Comparison of ENCODE assay signal across 16 cellular contexts in genomic region chr5:175822225-175822624, GRCh38. TPM values are rescaled to one million over a fixed set of nuclear protein-coding genes. Genes with fewer than 3 reads are reported as not detected.
A peak's percentile ranks its signal among the peaks of the same experiment; 100 is the strongest.
DNase-seq lines count a peak whose midpoint lies in the region; ATAC-seq, FAIRE-seq and TF ChIP-seq lines count a peak whose summit lies in the region.
"Had no signal": no experiment of that assay in that cellular context is flagged by ENCODE, and none has a peak within 500 bp of the region (broad histone marks: within the 10 kb centered on the region; RNA-seq: fewer than 3 reads in every experiment).

No MANE protein-coding gene starts in this region.

- DNase-seq in stimulated activated CD4-positive, alpha-beta T cell treated with anti-CD3 and anti-CD28 coated beads, Interleukin-2, amount 100 ng/mL, for 48 hours: peak; percentile 7 to 14
- DNase-seq in stimulated activated CD4-positive, alpha-beta T cell treated with anti-CD3 and anti-CD28 coated beads, Interleukin-2, amount 100 ng/mL, for 24 hours: no peak
- no peak for DNase-seq in HTR-8/SVneo (ENCODE audit: insufficient read length, low spot score)
- DNase-seq in activated T-helper 1 cell treated with anti-CD3 and anti-CD28 coated beads, Interleukin-12 subunit alpha, Interleukin-12 subunit beta, Interleukin-2, Interleukin-4 antibody, amounts not matched to agents 30 ng/mL and 10 ng/mL and 1 ng/mL, durations not matched to agents 14 hours and 24 hours and 36 hours (ENCODE audit: low spot score): no peak
- DNase-seq in NCI-H187 (lab: John Stamatoyannopoulos, UW): no peak
- DNase-seq in colonic mucosa: no peak
- no peak for DNase-seq in nucleus accumbens (lab: John Stamatoyannopoulos, UW)
- DNase-seq: CD4-positive, alpha-beta T cell; KBM-7; NCI-H187 treated with DMSO at 0.1 percent for 48 hours; right cardiac atrium had no signal

- no peaks in the 10 kb centered on the region for H3K9me3 ChIP-seq in colonic mucosa
- H3K9me3 ChIP-seq: suprapubic skin had no signal

- no peak overlapping the region for H3K9ac ChIP-seq in colonic mucosa (ENCODE audit: low read depth in 2 of 2, low read length in 2 of 2)

- H3K4me3 Mint-ChIP-seq in activated T-helper 1 cell treated with anti-CD3 and anti-CD28 coated beads, Interleukin-12 subunit alpha, Interleukin-12 subunit beta, Interleukin-2, Interleukin-4 antibody, amounts not matched to agents 30 ng/mL and 10 ng/mL and 1 ng/mL, durations not matched to agents 14 hours and 24 hours and 36 hours: peak overlapping the region; percentile 5
- H3K4me3 Mint-ChIP-seq: CD4-positive, alpha-beta T cell had no signal

- TF ChIP-seq CTCF in colonic mucosa (IDR thresholded peaks at IDR 0.05): no peak

- ATAC-seq in SK-N-SH treated with all-trans-retinoic acid at 6 μM for 48 hours: no peak
- ATAC-seq: right cardiac atrium had no signal

- peaks cover 3% of the 10 kb centered on the region for H3K9me3 Mint-ChIP-seq in activated T-helper 1 cell treated with anti-CD3 and anti-CD28 coated beads, Interleukin-12 subunit alpha, Interleukin-12 subunit beta, Interleukin-2, Interleukin-4 antibody, amounts not matched to agents 30 ng/mL and 10 ng/mL and 1 ng/mL, durations not matched to agents 14 hours and 24 hours and 36 hours
- H3K9me3 Mint-ChIP-seq: CD4-positive, alpha-beta T cell had no signal

- no peaks in the 10 kb centered on the region for H3K27me3 ChIP-seq in colonic mucosa

- H3K27me3 Mint-ChIP-seq in activated T-helper 1 cell treated with anti-CD3 and anti-CD28 coated beads, Interleukin-12 subunit alpha, Interleukin-12 subunit beta, Interleukin-2, Interleukin-4 antibody, amounts not matched to agents 30 ng/mL and 10 ng/mL and 1 ng/mL, durations not matched to agents 14 hours and 24 hours and 36 hours (ENCODE audit: insufficient read depth): peaks cover 4% of the 10 kb centered on the region

- peak overlapping the region; percentile 85 for H3K27ac Mint-ChIP-seq in activated T-helper 1 cell treated with anti-CD3 and anti-CD28 coated beads, Interleukin-12 subunit alpha, Interleukin-12 subunit beta, Interleukin-2, Interleukin-4 antibody, amounts not matched to agents 30 ng/mL and 10 ng/mL and 1 ng/mL, durations not matched to agents 14 hours and 24 hours and 36 hours
- H3K27ac Mint-ChIP-seq: CD4-positive, alpha-beta T cell had no signal

- no peaks in the 10 kb centered on the region for H3K4me1 ChIP-seq in colonic mucosa
- H3K4me1 ChIP-seq: suprapubic skin had no signal

- peak; percentile 62 for FAIRE-seq in HTR-8/SVneo (lab: Jason Lieb, UNC)
- FAIRE-seq: colon, G401.6 had no signal

- no peak overlapping the region for H3K27ac ChIP-seq in colonic mucosa
- H3K27ac ChIP-seq: suprapubic skin had no signal

- no peak overlapping the region for H3K4me3 ChIP-seq in colonic mucosa
- H3K4me3 ChIP-seq: suprapubic skin had no signal

- peaks cover 22% of the 10 kb centered on the region for H3K4me1 Mint-ChIP-seq in activated T-helper 1 cell treated with anti-CD3 and anti-CD28 coated beads, Interleukin-12 subunit alpha, Interleukin-12 subunit beta, Interleukin-2, Interleukin-4 antibody, amounts not matched to agents 30 ng/mL and 10 ng/mL and 1 ng/mL, durations not matched to agents 14 hours and 24 hours and 36 hours (ENCODE audit: low read depth)

- H3K36me3 Mint-ChIP-seq in activated T-helper 1 cell treated with anti-CD3 and anti-CD28 coated beads, Interleukin-12 subunit alpha, Interleukin-12 subunit beta, Interleukin-2, Interleukin-4 antibody, amounts not matched to agents 30 ng/mL and 10 ng/mL and 1 ng/mL, durations not matched to agents 14 hours and 24 hours and 36 hours (ENCODE audit: low read depth): no peaks in the 10 kb centered on the region

- H3K36me3 ChIP-seq in colonic mucosa: no peaks in the 10 kb centered on the region
- H3K36me3 ChIP-seq: suprapubic skin had no signal

- intact Hi-C loops in activated T-helper 1 cell treated with anti-CD3 and anti-CD28 coated beads, Interleukin-12 subunit alpha, Interleukin-12 subunit beta, Interleukin-2, Interleukin-4 antibody, amounts not matched to agents 30 ng/mL and 10 ng/mL and 1 ng/mL, durations not matched to agents 14 hours and 24 hours and 36 hours (cut with micrococcal nuclease): loop anchor here (5.0 kb wide), 2 partner anchors 170 to 300 kb away; no protein-coding TSS in a partner anchor
- intact Hi-C loops in colonic mucosa (cut with DNase I): no loop called here

TF ChIP-seq in SK-N-SH treated with all-trans-retinoic acid at 6 μM for 48 hours, 23 proteins besides CTCF, POLR2A, EP300 and RAD21:
- TF ChIP-seq ZFP30 (CRISPR knock-in tag; IDR thresholded peaks at IDR 0.05) (no peak), CSDC2 (CRISPR knock-in tag; IDR thresholded peaks at IDR 0.05) (no peak), ZC3H10 (CRISPR knock-in tag; IDR thresholded peaks at IDR 0.05) (no peak), POU6F1 (CRISPR knock-in tag; IDR thresholded peaks at IDR 0.05; ENCODE audit: borderline replicate concordance, low read depth) (no peak), TSHZ2 (CRISPR knock-in tag; IDR thresholded peaks at IDR 0.05) (no peak), BACH2 (CRISPR knock-in tag; IDR thresholded peaks at IDR 0.05; ENCODE audit: borderline replicate concordance) (no peak), RARB (CRISPR knock-in tag; IDR thresholded peaks at IDR 0.05) (no peak), SNAI2 (CRISPR knock-in tag; IDR thresholded peaks at IDR 0.05) (no peak), ZFP3 (CRISPR knock-in tag; IDR thresholded peaks at IDR 0.05) (no peak), GLIS3 (CRISPR knock-in tag; IDR thresholded peaks at IDR 0.05) (no peak), OSR1 (CRISPR knock-in tag; IDR thresholded peaks at IDR 0.05) (no peak), PPARA (CRISPR knock-in tag; IDR thresholded peaks at IDR 0.05; ENCODE audit: borderline replicate concordance) (no peak), CSRNP3 (CRISPR knock-in tag; IDR thresholded peaks at IDR 0.05) (no peak), ZNF565 (CRISPR knock-in tag; conservative IDR thresholded peaks at IDR 0.05; ENCODE audit: low read depth) (no peak), ZNF70 (CRISPR knock-in tag; IDR thresholded peaks at IDR 0.05) (no peak), TCF4 (CRISPR knock-in tag; IDR thresholded peaks at IDR 0.05; ENCODE audit: borderline replicate concordance) (no peak), ESRRG (CRISPR knock-in tag; IDR thresholded peaks at IDR 0.05) (no peak), ISL1 (CRISPR knock-in tag; IDR thresholded peaks at IDR 0.05) (no peak)

RNA-seq across cellular contexts. Expression of gene CPLX2, which starts 49.2 kb away (rescaled TPM):
- total RNA-seq in activated T-helper 1 cell treated with anti-CD3 and anti-CD28 coated beads, Interleukin-12 subunit alpha, Interleukin-12 subunit beta, Interleukin-2, Interleukin-4 antibody, amounts not matched to agents 30 ng/mL and 10 ng/mL and 1 ng/mL, durations not matched to agents 14 hours and 24 hours and 36 hours: not detected in 2 replicates
- total RNA-seq in colonic mucosa: 1 to 10 TPM in 1 of 2 donors, under 1 TPM in 1; 0.57 to 1.2 TPM
- total RNA-seq: CD4-positive, alpha-beta T cell; lower leg skin; suprapubic skin had no signal

Comparison
In these comparisons a context has a peak if more than half of its experiments do, and no peak if none do; other contexts are left out.
1. DNase-seq: peak in stimulated activated CD4-positive, alpha-beta T cell treated with anti-CD3 and anti-CD28 coated beads, Interleukin-2, amount 100 ng/mL, for 48 hours (2 of 2); none in stimulated activated CD4-positive, alpha-beta T cell treated with anti-CD3 and anti-CD28 coated beads, Interleukin-2, amount 100 ng/mL, for 24 hours (0 of 2), HTR-8/SVneo (single experiment), activated T-helper 1 cell treated with anti-CD3 and anti-CD28 coated beads, Interleukin-12 subunit alpha, Interleukin-12 subunit beta, Interleukin-2, Interleukin-4 antibody, amounts not matched to agents 30 ng/mL and 10 ng/mL and 1 ng/mL, durations not matched to agents 14 hours and 24 hours and 36 hours (single experiment), NCI-H187 (0 of 2), colonic mucosa (single experiment) and nucleus accumbens (0 of 56).